In the genomic region with DNA sequence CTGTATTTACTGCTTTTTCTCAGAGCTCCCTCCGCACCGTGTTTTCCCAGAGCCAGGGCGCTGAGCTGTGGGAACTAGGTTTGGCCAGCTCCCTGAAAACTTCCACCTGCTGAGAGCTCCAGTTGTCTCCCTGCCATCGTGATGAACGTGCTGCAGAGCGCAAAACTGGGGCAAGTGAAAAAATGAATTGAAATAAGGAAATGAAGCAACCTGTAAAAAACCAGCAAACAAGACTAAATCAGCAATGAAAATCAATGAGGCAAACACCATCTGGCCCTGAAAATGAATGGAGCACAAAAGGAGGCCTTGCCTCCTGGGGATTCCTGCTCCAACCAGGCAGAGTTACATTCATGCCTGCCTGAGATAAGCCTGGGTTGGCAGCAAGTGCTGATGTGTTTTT, we compare ENCODE assay signal across 17 cellular contexts.
DNase-seq lines count a peak whose midpoint lies in the region; ATAC-seq, FAIRE-seq and TF ChIP-seq lines count a peak whose summit lies in the region.
"Had no signal": no experiment of that assay in that cellular context is flagged by ENCODE, and none has a peak within 500 bp of the region (broad histone marks: within the 10 kb centered on the region; RNA-seq: fewer than 3 reads in every experiment).

No MANE protein-coding gene starts in this region.

- H3K27me3 Mint-ChIP-seq in stimulated activated naive CD8-positive, alpha-beta T cell treated with anti-CD3 and anti-CD28 coated beads, Interleukin-15, amount 100 ng/mL, for 72 hours = no peaks in the 10 kb centered on the region
- H3K27me3 Mint-ChIP-seq: activated B cell treated with CpG ODN at 0.5 μM for 24 hours; stimulated activated naive CD8-positive, alpha-beta T cell treated with anti-CD3 and anti-CD28 coated beads, Interleukin-15, Interleukin-2, amounts not matched to agents 100 ng/mL and 50 ng/mL, for 24 hours; T-cell had no signal

- TF ChIP-seq CTCF in pancreas (IDR thresholded peaks at IDR 0.05) = no peak

- peak overlapping the region in 1 of 2 donors; percentile 49 for H3K27ac Mint-ChIP-seq in stimulated activated naive CD8-positive, alpha-beta T cell treated with anti-CD3 and anti-CD28 coated beads, Interleukin-15, amount 100 ng/mL, for 72 hours
- H3K27ac Mint-ChIP-seq: activated B cell treated with CpG ODN at 0.5 μM for 24 hours, mesothelial cell of epicardium, T-cell had no signal

- H3K27me3 ChIP-seq in pancreas = no peaks in the 10 kb centered on the region

- peak in 3 of 4 donors; percentile 67 to 84 (median 71) for ATAC-seq in pancreas
- ATAC-seq in stimulated activated naive CD8-positive, alpha-beta T cell treated with anti-CD3 and anti-CD28 coated beads, Interleukin-15, amount 100 ng/mL, for 72 hours = no peak
- ATAC-seq: A549, T-cell had no signal

- H3K27ac ChIP-seq in pancreas = no peak overlapping the region
- H3K27ac ChIP-seq: A549, PC-9 had no signal

- DNase-seq in NCI-H82 (lab: John Stamatoyannopoulos, UW) (peak; percentile 32), NCI-H82 treated with DMSO at 0.1 percent for 48 hours (lab: John Stamatoyannopoulos, UW; ENCODE audit: unreplicated experiment) (no peak), NCI-H1694 treated with DMSO at 0.1 percent for 48 hours (lab: John Stamatoyannopoulos, UW) (peak; percentile 99), cerebellar cortex (ENCODE audit: low spot score) (peak; percentile 77), pancreas (peak in 1 of 6 donors; percentile 13), HPDE6-E6E7 (ENCODE audit: extremely low spot score) (no peak), GM19240 (ENCODE audit: insufficient read length, low spot score) (no peak)
- DNase-seq in stimulated activated naive CD8-positive, alpha-beta T cell treated with anti-CD3 and anti-CD28 coated beads, Interleukin-15, amount 100 ng/mL, for 72 hours = no peak
- DNase-seq: activated B cell treated with CpG ODN at 0.5 μM for 24 hours; activated naive CD4-positive, alpha-beta T cell treated with anti-CD3 and anti-CD28 coated beads, Interleukin-2, amount 50 U/mL, for 16 hours; effector CD8-positive, alpha-beta T cell; PC-9; T-cell had no signal

- FAIRE-seq in pancreas (lab: Jason Lieb, UNC) = no peak
- FAIRE-seq: A549, GM19239 had no signal

- no peaks in the 10 kb centered on the region for H3K9me3 ChIP-seq in pancreas
- H3K9me3 ChIP-seq: A549 had no signal

- H3K4me1 ChIP-seq in pancreas = peaks cover 0 to 4% (median 0%) of the 10 kb centered on the region in 3 donors
- H3K4me1 ChIP-seq: A549 had no signal

- H3K4me3 ChIP-seq in pancreas = no peak overlapping the region
- H3K4me3 ChIP-seq: A549, PC-9 had no signal

- no peak overlapping the region for H3K4me3 Mint-ChIP-seq in stimulated activated naive CD8-positive, alpha-beta T cell treated with anti-CD3 and anti-CD28 coated beads, Interleukin-15, amount 100 ng/mL, for 72 hours
- H3K4me3 Mint-ChIP-seq: activated B cell treated with CpG ODN at 0.5 μM for 24 hours; mesothelial cell of epicardium; stimulated activated naive CD8-positive, alpha-beta T cell treated with anti-CD3 and anti-CD28 coated beads, Interleukin-15, Interleukin-2, amounts not matched to agents 100 ng/mL and 50 ng/mL, for 24 hours; T-cell had no signal

- no peaks in the 10 kb centered on the region for H3K36me3 ChIP-seq in pancreas

- H3K4me1 Mint-ChIP-seq in stimulated activated naive CD8-positive, alpha-beta T cell treated with anti-CD3 and anti-CD28 coated beads, Interleukin-15, amount 100 ng/mL, for 72 hours = peaks cover 6% of the 10 kb centered on the region
- H3K4me1 Mint-ChIP-seq: activated B cell treated with CpG ODN at 0.5 μM for 24 hours, mesothelial cell of epicardium had no signal

- no peaks in the 10 kb centered on the region for H3K9me3 Mint-ChIP-seq in stimulated activated naive CD8-positive, alpha-beta T cell treated with anti-CD3 and anti-CD28 coated beads, Interleukin-15, amount 100 ng/mL, for 72 hours
- H3K9me3 Mint-ChIP-seq: mesothelial cell of epicardium, T-cell had no signal

- intact Hi-C loops in pancreas (cut with DNase I) = no loop called here

- 11 to 18% methylated on average over 6 of the region's 6 CpGs for WGBS in pancreas, 2 donors

Comparison
In these comparisons a context has a peak if more than half of its experiments do, and no peak if none do; other contexts are left out.
1. DNase-seq: peak in NCI-H82 (single experiment), NCI-H1694 treated with DMSO at 0.1 percent for 48 hours (single experiment) and cerebellar cortex (single experiment); none in NCI-H82 treated with DMSO at 0.1 percent for 48 hours (single experiment), HPDE6-E6E7 (single experiment), stimulated activated naive CD8-positive, alpha-beta T cell treated with anti-CD3 and anti-CD28 coated beads, Interleukin-15, amount 100 ng/mL, for 72 hours (0 of 2) and GM19240 (single experiment).